ENCODE assay signal across 8 cellular contexts in genomic region chr1:60281360-60281932, GRCh38.
DNase-seq lines count a peak whose midpoint lies in the region; ATAC-seq, FAIRE-seq and TF ChIP-seq lines count a peak whose summit lies in the region.

No MANE protein-coding gene starts in this region.

- TF ChIP-seq CTCF in VCaP (conservative IDR thresholded peaks at IDR 0.05): peak; percentile 98
- TF ChIP-seq CTCF in pancreas (IDR thresholded peaks at IDR 0.05): peak; percentile 43 to 92 (median 78)

- H3K4me3 ChIP-seq in pancreas: no peak overlapping the region

- DNase-seq in CMK (ENCODE audit: low read depth) (peak; percentile 12), NCI-H2107 treated with DMSO at 0.1 percent for 48 hours (lab: John Stamatoyannopoulos, UW; ENCODE audit: unreplicated experiment) (peak; percentile 41), frontal cortex (ENCODE audit: low spot score in 2 of 2) (peak; percentile 43 to 64), pancreas (peak; percentile 50 to 75 (median 59))
- no peak for DNase-seq in activated CD4-positive, CD25-positive, alpha-beta regulatory T cell treated with anti-CD3 and anti-CD28 coated beads, Interleukin-2, amount 50 U/mL, for 72 hours

- intact Hi-C loops in pancreas (cut with DNase I): loop anchor here in 1 of 3 donors (10.0 kb wide), 1 partner anchor 763 kb away; no protein-coding TSS in a partner anchor

- FAIRE-seq in frontal cortex (lab: Jason Lieb, UNC) (no peak), pancreas (lab: Jason Lieb, UNC) (no peak)

- no peaks in the 10 kb centered on the region for H3K9me3 ChIP-seq in pancreas

- H3K27me3 ChIP-seq in pancreas: no peaks in the 10 kb centered on the region

- H3K4me1 ChIP-seq in pancreas: peaks cover 0 to 14% (median 12%) of the 10 kb centered on the region in 3 donors

- H3K27ac ChIP-seq in VCaP: peak overlapping the region; percentile 79
- no peak overlapping the region for H3K27ac ChIP-seq in pancreas

- no peaks in the 10 kb centered on the region for H3K36me3 ChIP-seq in pancreas

- ATAC-seq in GM18907 (IDR thresholded peaks at IDR 0.05; ENCODE audit: unreplicated experiment) (peak; percentile 94), HG03103 (IDR thresholded peaks at IDR 0.05; ENCODE audit: low read depth, unreplicated experiment) (peak; percentile 86), pancreas (peak; percentile 89 to 97 (median 97))

- whole genome bisulfite sequencing in pancreas, 2 donors: 10 to 11% methylated on average over 9 of the region's 9 CpGs
